In the genomic region with DNA sequence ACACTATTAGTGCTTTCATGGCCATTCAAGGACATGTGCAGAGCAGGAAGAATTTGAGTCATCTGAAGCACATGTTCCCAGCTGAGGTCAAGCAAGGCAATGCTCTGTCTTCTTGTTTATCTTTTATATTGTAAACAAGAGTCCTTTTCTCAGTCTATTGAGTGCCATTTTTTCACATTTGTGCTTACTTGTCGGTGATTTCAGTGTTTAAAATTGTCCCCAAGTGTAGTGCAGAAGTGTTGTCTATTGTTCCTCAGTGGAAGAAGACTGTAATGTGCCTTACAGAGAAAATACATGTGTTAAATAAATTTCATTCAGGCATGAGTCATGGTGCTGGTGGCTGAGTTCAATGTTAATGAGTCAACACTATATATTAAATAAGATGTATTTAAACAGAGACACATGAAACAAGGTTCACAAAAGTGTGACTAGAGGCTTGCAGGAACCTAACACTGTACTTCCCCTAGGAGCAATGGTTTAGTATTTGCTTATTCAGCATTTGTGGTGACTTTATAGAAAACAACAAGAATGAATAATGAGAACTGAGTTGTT, we compare ENCODE assay signal across 13 cellular contexts.
A peak's percentile ranks its signal among the peaks of the same experiment; 100 is the strongest.
DNase-seq lines count a peak whose midpoint lies in the region; ATAC-seq, FAIRE-seq and TF ChIP-seq lines count a peak whose summit lies in the region.
"Had no signal": no experiment of that assay in that cellular context is flagged by ENCODE, and none has a peak within 500 bp of the region (broad histone marks: within the 10 kb centered on the region; RNA-seq: fewer than 3 reads in every experiment).

No MANE protein-coding gene starts in this region.

- no peaks in the 10 kb centered on the region for H3K27me3 Mint-ChIP-seq in natural killer cell treated with Interleukin-12 subunit alpha and Interleukin-12 subunit beta and Interleukin-15 and Interleukin-18, amount 100 ng/mL, for 72 hours
- H3K27me3 Mint-ChIP-seq: activated CD4-positive, alpha-beta memory T cell treated with anti-CD3 and anti-CD28 coated beads, Interleukin-2, amount 10 ng/mL, durations not matched to agents 7 days and 5 days had no signal

- TF ChIP-seq EP300 in HepG2 (IDR thresholded peaks at IDR 0.05; ENCODE audit: low read depth in 2 of 2, low read length in 2 of 2) = no peak
- no peak for TF ChIP-seq EP300 in HepG2 (CRISPR knock-in tag; IDR thresholded peaks at IDR 0.05; ENCODE audit: borderline replicate concordance)

- WGBS in HepG2 (ENCODE audit: low lambda C conversion rate) = 4% methylated on average over 1 of the region's 1 CpG
- 42% methylated on average over 1 of the region's 1 CpG for WGBS in right lobe of liver (ENCODE audit: insufficient coverage, low coverage, low lambda C conversion rate, missing lambda C conversion rate)

- no peaks in the 10 kb centered on the region for H3K9me3 ChIP-seq in HepG2 (ENCODE audit: low read length)
- no peaks in the 10 kb centered on the region for H3K9me3 ChIP-seq in right lobe of liver
- H3K9me3 ChIP-seq: pancreas, thyroid gland had no signal

- H3K4me1 ChIP-seq in HepG2 (ENCODE audit: insufficient read depth, low read length) (no peaks in the 10 kb centered on the region), right lobe of liver (no peaks in the 10 kb centered on the region)
- H3K4me1 ChIP-seq: pancreas, thyroid gland had no signal

- DNase-seq in HepG2 (ENCODE audit: low spot score) (no peak), right lobe of liver (no peak), astrocyte of the cerebellum (ENCODE audit: low read depth) (peak; percentile 28), iris pigment epithelial cell (ENCODE audit: low read depth) (peak; percentile 89), head of caudate nucleus (no peak), activated gamma-delta T cell (lab: John Stamatoyannopoulos, UW) (no peak)
- DNase-seq in natural killer cell treated with Interleukin-12 subunit alpha and Interleukin-12 subunit beta and Interleukin-15 and Interleukin-18, amount 100 ng/mL, for 72 hours (ENCODE audit: low spot score) = no peak
- DNase-seq in activated CD4-positive, alpha-beta T cell treated with anti-CD3 and anti-CD28 coated beads for 4 hours = no peak
- DNase-seq: activated CD4-positive, alpha-beta memory T cell treated with anti-CD3 and anti-CD28 coated beads, Interleukin-2, amount 10 ng/mL, durations not matched to agents 7 days and 5 days; pancreas; thyroid gland had no signal

- no peak overlapping the region for H3K9ac ChIP-seq in HepG2 (ENCODE audit: insufficient read depth, low read depth, low read length)

- H3K79me2 ChIP-seq in HepG2 (ENCODE audit: insufficient read depth, low read length) = no peaks in the 10 kb centered on the region

- no peak for ATAC-seq in HepG2
- ATAC-seq in right lobe of liver = no peak
- ATAC-seq in natural killer cell treated with Interleukin-12 subunit alpha and Interleukin-12 subunit beta and Interleukin-15 and Interleukin-18, amount 100 ng/mL, for 72 hours = no peak

- H3K27me3 ChIP-seq in HepG2 (ENCODE audit: control insufficient read depth in 1 of 2, insufficient read depth in 2 of 2, low read length in 2 of 2) = no peaks in the 10 kb centered on the region
- H3K27me3 ChIP-seq in right lobe of liver = no peaks in the 10 kb centered on the region
- H3K27me3 ChIP-seq: pancreas, thyroid gland had no signal

- no peaks in the 10 kb centered on the region for H3K36me3 Mint-ChIP-seq in natural killer cell treated with Interleukin-12 subunit alpha and Interleukin-12 subunit beta and Interleukin-15 and Interleukin-18, amount 100 ng/mL, for 72 hours

- no peak overlapping the region for H3K27ac ChIP-seq in HepG2 (ENCODE audit: extremely low read length, insufficient read depth, low read length)
- no peak overlapping the region for H3K27ac ChIP-seq in right lobe of liver
- H3K27ac ChIP-seq: pancreas, SK-N-MC, thyroid gland had no signal

- intact Hi-C loops in HepG2 (cut with micrococcal nuclease; ENCODE audit: unreplicated experiment) = no loop called here
- intact Hi-C loops in right lobe of liver (cut with DNase I) = no loop called here
- intact Hi-C loops in head of caudate nucleus (cut with DNase I) = no loop called here

- no peaks in the 10 kb centered on the region for H3K4me1 Mint-ChIP-seq in natural killer cell treated with Interleukin-12 subunit alpha and Interleukin-12 subunit beta and Interleukin-15 and Interleukin-18, amount 100 ng/mL, for 72 hours (ENCODE audit: low read depth in 2 of 2)
- H3K4me1 Mint-ChIP-seq: activated CD4-positive, alpha-beta memory T cell treated with anti-CD3 and anti-CD28 coated beads, Interleukin-2, amount 10 ng/mL, durations not matched to agents 7 days and 5 days had no signal

- CTCF ChIA-PET in HepG2 (lab: Yijun Ruan, JAX; ENCODE audit: low intra/inter-chr PET ratio, low total read pairs) = no interaction called here

- H3K9me3 Mint-ChIP-seq in natural killer cell treated with Interleukin-12 subunit alpha and Interleukin-12 subunit beta and Interleukin-15 and Interleukin-18, amount 100 ng/mL, for 72 hours = peaks cover 8% of the 10 kb centered on the region
- H3K9me3 Mint-ChIP-seq: activated CD4-positive, alpha-beta memory T cell treated with anti-CD3 and anti-CD28 coated beads, Interleukin-2, amount 10 ng/mL, durations not matched to agents 7 days and 5 days had no signal

- no peak for TF ChIP-seq CTCF in HepG2 (CRISPR knock-in tag; IDR thresholded peaks at IDR 0.05)
- TF ChIP-seq CTCF in right lobe of liver (IDR thresholded peaks at IDR 0.05) = no peak
- no peak for TF ChIP-seq CTCF in astrocyte of the cerebellum (IDR thresholded peaks at IDR 0.05; ENCODE audit: low read depth, low read length, missing control alignments)

- POLR2A ChIA-PET in HepG2 (lab: Yijun Ruan, JAX) = no interaction called here

- H2AFZ ChIP-seq in HepG2 (ENCODE audit: low read length) = no peak overlapping the region

- no peak for TF ChIP-seq POLR2A in HepG2 (IDR thresholded peaks at IDR 0.05; ENCODE audit: insufficient read depth in 1 of 2, low read depth in 2 of 2, low read length in 2 of 2)
- no peak for TF ChIP-seq POLR2A in right lobe of liver (IDR thresholded peaks at IDR 0.05)

- no peak for FAIRE-seq in HepG2 (lab: Jason Lieb, UNC)
- FAIRE-seq: G401.6, pancreas had no signal

- no peak overlapping the region for H3K4me3 Mint-ChIP-seq in natural killer cell treated with Interleukin-12 subunit alpha and Interleukin-12 subunit beta and Interleukin-15 and Interleukin-18, amount 100 ng/mL, for 72 hours
- H3K4me3 Mint-ChIP-seq: activated CD4-positive, alpha-beta memory T cell treated with anti-CD3 and anti-CD28 coated beads, Interleukin-2, amount 10 ng/mL, durations not matched to agents 7 days and 5 days had no signal

- H4K20me1 ChIP-seq in HepG2 (ENCODE audit: insufficient read depth, low read length) = no peaks in the 10 kb centered on the region

- in situ Hi-C loops in HepG2 (cut with HindIII; ENCODE audit: extremely low pct_ligation_motif_present, low pct_unique_long_range_greater_than_20kb) (no loop called here), astrocyte of the cerebellum (cut with HindIII; ENCODE audit: low sequenced_read_pairs) (loop anchor here (25.0 kb wide), 2 partner anchors 167 to 558 kb away; no protein-coding TSS in a partner anchor)

- no TSS peak for BruUV-seq in HepG2 (replicated peaks; lab: Mats Ljungman, UMichigan)

- no peak overlapping the region for H3K4me2 ChIP-seq in HepG2 (ENCODE audit: low read depth, low read length)

- H3K36me3 ChIP-seq in HepG2 (replicated peaks in 1 of 2; ENCODE audit: control insufficient read depth in 1 of 2, insufficient read depth in 2 of 2, low read length in 2 of 2) = no peaks in the 10 kb centered on the region
- H3K36me3 ChIP-seq in right lobe of liver = no peaks in the 10 kb centered on the region
- H3K36me3 ChIP-seq: pancreas, thyroid gland had no signal

- H3K27ac Mint-ChIP-seq in natural killer cell treated with Interleukin-12 subunit alpha and Interleukin-12 subunit beta and Interleukin-15 and Interleukin-18, amount 100 ng/mL, for 72 hours = no peak overlapping the region
- H3K27ac Mint-ChIP-seq: activated CD4-positive, alpha-beta memory T cell treated with anti-CD3 and anti-CD28 coated beads, Interleukin-2, amount 10 ng/mL, durations not matched to agents 7 days and 5 days had no signal

- no peak for TF ChIP-seq RAD21 in HepG2 (CRISPR knock-in tag; IDR thresholded peaks at IDR 0.05)

- no peak overlapping the region for H3K4me3 ChIP-seq in HepG2 (replicated peaks in 1 of 3; ENCODE audit: insufficient read depth in 1 of 3, low read depth in 2 of 3, low read length in 3 of 3)
- no peak overlapping the region for H3K4me3 ChIP-seq in right lobe of liver
- H3K4me3 ChIP-seq in astrocyte of the cerebellum (ENCODE audit: low read depth, low read length) = no peak overlapping the region
- H3K4me3 ChIP-seq: pancreas, SK-N-MC, thyroid gland had no signal

TF ChIP-seq in HepG2, 621 proteins besides CTCF, POLR2A, EP300 and RAD21:
- no peak for TF ChIP-seq SRF (IDR thresholded peaks at IDR 0.05; ENCODE audit: low read depth, low read length)
- TF ChIP-seq MAFK (conservative IDR thresholded peaks at IDR 0.05 in 1 of 2, IDR thresholded peaks at IDR 0.05 in 1 of 2; ENCODE audit: low read length in 2 of 2) = peak; percentile 94 to 97
- peak; percentile 95 for TF ChIP-seq MAFF (IDR thresholded peaks at IDR 0.05; ENCODE audit: low read depth, low read length)
TF ChIP-seq in HepG2: peak in this region for 2.

Comparison
In these comparisons a context has a peak if more than half of its experiments do, and no peak if none do; other contexts are left out.
1. DNase-seq: peak in astrocyte of the cerebellum (single experiment) and iris pigment epithelial cell (single experiment); none in HepG2 (single experiment), right lobe of liver (0 of 3), head of caudate nucleus (0 of 42), natural killer cell treated with Interleukin-12 subunit alpha and Interleukin-12 subunit beta and Interleukin-15 and Interleukin-18, amount 100 ng/mL, for 72 hours (single experiment), activated CD4-positive, alpha-beta T cell treated with anti-CD3 and anti-CD28 coated beads for 4 hours (0 of 2) and activated gamma-delta T cell (single experiment).